In genomic region chr2:84846732-84847131, GRCh38 we compare ENCODE assay signal across 11 cellular contexts. TPM values are rescaled to one million over a fixed set of nuclear protein-coding genes. Genes with fewer than 3 reads are reported as not detected.
DNase-seq lines count a peak whose midpoint lies in the region; ATAC-seq and TF ChIP-seq lines count a peak whose summit lies in the region.
"Had no signal": no experiment of that assay in that cellular context is flagged by ENCODE, and none has a peak within 500 bp of the region (broad histone marks: within the 10 kb centered on the region; RNA-seq: fewer than 3 reads in every experiment).

No MANE protein-coding gene starts in this region.

- peak overlapping the region; percentile 35 for H3K4me3 Mint-ChIP-seq in activated T-cell treated with anti-CD3 and anti-CD28 coated beads, Interleukin-2, amount 50 U/mL, for 24 hours
- H3K4me3 Mint-ChIP-seq in mesothelial cell of epicardium: no peak overlapping the region

- no peak for TF ChIP-seq CTCF in left lung (IDR thresholded peaks at IDR 0.05)
- no peak for TF ChIP-seq CTCF in upper lobe of right lung (IDR thresholded peaks at IDR 0.05)
- TF ChIP-seq CTCF in mesothelial cell of epicardium (IDR thresholded peaks at IDR 0.05; ENCODE audit: unreplicated experiment): no peak

- ATAC-seq in activated naive CD4-positive, alpha-beta T cell treated with anti-CD3 and anti-CD28 coated beads, Interleukin-2, amount 50 U/mL, for 72 hours: peak; percentile 29 to 53
- no peak for ATAC-seq in left lung
- ATAC-seq in upper lobe of right lung: no peak

- no peaks in the 10 kb centered on the region for H3K27me3 ChIP-seq in left lung
- H3K27me3 ChIP-seq in upper lobe of right lung: no peaks in the 10 kb centered on the region
- H3K27me3 ChIP-seq: cardiac muscle cell had no signal

- H3K36me3 Mint-ChIP-seq in activated T-cell treated with anti-CD3 and anti-CD28 coated beads, Interleukin-2, amount 50 U/mL, for 24 hours (ENCODE audit: low read depth): peaks cover 31% of the 10 kb centered on the region
- peaks cover 19 to 49% of the 10 kb centered on the region in 2 donors for H3K36me3 Mint-ChIP-seq in activated naive CD4-positive, alpha-beta T cell treated with anti-CD3 and anti-CD28 coated beads, Interleukin-2, amount 50 U/mL, for 72 hours
- no peaks in the 10 kb centered on the region for H3K36me3 Mint-ChIP-seq in mesothelial cell of epicardium

- H3K4me1 ChIP-seq in left lung (peaks cover 0 to 10% of the 10 kb centered on the region in 2 donors), upper lobe of right lung (no peaks in the 10 kb centered on the region)

- intact Hi-C loops in left lung (cut with DNase I) (no loop called here), upper lobe of right lung (cut with DNase I) (no loop called here)

- H3K27me3 Mint-ChIP-seq in activated T-cell treated with anti-CD3 and anti-CD28 coated beads, Interleukin-2, amount 50 U/mL, for 24 hours: no peaks in the 10 kb centered on the region
- H3K27me3 Mint-ChIP-seq in mesothelial cell of epicardium (ENCODE audit: low read depth): peaks cover 17% of the 10 kb centered on the region

- peaks cover 7% of the 10 kb centered on the region for H3K9me3 Mint-ChIP-seq in activated T-cell treated with anti-CD3 and anti-CD28 coated beads, Interleukin-2, amount 50 U/mL, for 24 hours
- H3K9me3 Mint-ChIP-seq in activated naive CD4-positive, alpha-beta T cell treated with anti-CD3 and anti-CD28 coated beads, Interleukin-2, amount 50 U/mL, for 72 hours: peaks cover 0 to 6% of the 10 kb centered on the region in 2 donors
- no peaks in the 10 kb centered on the region for H3K9me3 Mint-ChIP-seq in mesothelial cell of epicardium

- peak; percentile 55 for DNase-seq in activated T-cell treated with anti-CD3 and anti-CD28 coated beads, Interleukin-2, amount 50 U/mL, for 24 hours
- no peak for DNase-seq in activated T-cell treated with anti-CD3 and anti-CD28 coated beads, Interleukin-2, amount 50 U/mL, for 1 hour
- no peak for DNase-seq in activated naive CD4-positive, alpha-beta T cell treated with anti-CD3 and anti-CD28 coated beads, Interleukin-2, amount 50 U/mL, for 72 hours (ENCODE audit: low spot score in 2 of 2)
- no peak for DNase-seq in left lung
- no peak for DNase-seq in upper lobe of right lung
- no peak for DNase-seq in AG20443 (ENCODE audit: low spot score)
- no peak for DNase-seq in NAMALWA (ENCODE audit: low spot score)
- no peak for DNase-seq in mesothelial cell of epicardium (ENCODE audit: low spot score in 2 of 2, unreplicated experiment in 2 of 2)
- DNase-seq: activated CD4-positive, CD25-positive, alpha-beta regulatory T cell treated with anti-CD3 and anti-CD28 coated beads, Interleukin-2, amount 50 U/mL, for 72 hours; NCI-H187 had no signal

- H3K4me1 Mint-ChIP-seq in activated T-cell treated with anti-CD3 and anti-CD28 coated beads, Interleukin-2, amount 50 U/mL, for 24 hours (ENCODE audit: low read depth): peaks cover 94% of the 10 kb centered on the region
- H3K4me1 Mint-ChIP-seq in mesothelial cell of epicardium: no peaks in the 10 kb centered on the region

- H3K9me3 ChIP-seq in left lung (no peaks in the 10 kb centered on the region), upper lobe of right lung (no peaks in the 10 kb centered on the region)

- H3K36me3 ChIP-seq in left lung (no peaks in the 10 kb centered on the region), upper lobe of right lung (no peaks in the 10 kb centered on the region)
- H3K36me3 ChIP-seq: cardiac muscle cell had no signal

- H3K27ac Mint-ChIP-seq in activated T-cell treated with anti-CD3 and anti-CD28 coated beads, Interleukin-2, amount 50 U/mL, for 24 hours: peak overlapping the region; percentile 95
- peak overlapping the region; percentile 96 to 98 for H3K27ac Mint-ChIP-seq in activated naive CD4-positive, alpha-beta T cell treated with anti-CD3 and anti-CD28 coated beads, Interleukin-2, amount 50 U/mL, for 72 hours
- no peak overlapping the region for H3K27ac Mint-ChIP-seq in mesothelial cell of epicardium

- H3K27ac ChIP-seq in left lung (peak overlapping the region; percentile 16 to 43), upper lobe of right lung (peak overlapping the region; percentile 67)
- H3K27ac ChIP-seq: cardiac muscle cell had no signal

- H3K4me3 ChIP-seq in left lung (no peak overlapping the region), upper lobe of right lung (no peak overlapping the region)
- H3K4me3 ChIP-seq: cardiac muscle cell had no signal

RNA-seq across cellular contexts. Expression of gene TRABD2A, which starts 34.2 kb away (rescaled TPM):
- total RNA-seq in activated naive CD4-positive, alpha-beta T cell treated with anti-CD3 and anti-CD28 coated beads, Interleukin-2, amount 50 U/mL, for 72 hours: 10 to 100 TPM; 53.6 to 59.9 TPM
- 1 to 10 TPM; 3.0 to 6.3 TPM for total RNA-seq in left lung
- 6.5 TPM for total RNA-seq in upper lobe of right lung
- 0.45 to 0.55 TPM (median 0.45 TPM) in 3 replicates for total RNA-seq in mesothelial cell of epicardium
- total RNA-seq: cardiac muscle cell had no signal

RNA-seq across cellular contexts. Expression of gene TMSB10, which starts 58.7 kb away (rescaled TPM):
- total RNA-seq in activated naive CD4-positive, alpha-beta T cell treated with anti-CD3 and anti-CD28 coated beads, Interleukin-2, amount 50 U/mL, for 72 hours: 1,000 to 10,000 TPM; 1,249 to 2,802 TPM
- total RNA-seq in left lung (1,000 to 10,000 TPM; 1,864 to 1,912 TPM), upper lobe of right lung (1,558 TPM), mesothelial cell of epicardium (1,288 to 1,313 TPM (median 1,289 TPM) in 3 replicates)

Comparison
In these comparisons a context has a peak if more than half of its experiments do, and no peak if none do; other contexts are left out.
1. ATAC-seq: peak in activated naive CD4-positive, alpha-beta T cell treated with anti-CD3 and anti-CD28 coated beads, Interleukin-2, amount 50 U/mL, for 72 hours (2 of 2); none in left lung (single experiment) and upper lobe of right lung (single experiment).